Comparison of ENCODE assay signal across 22 cellular contexts in the genomic region with DNA sequence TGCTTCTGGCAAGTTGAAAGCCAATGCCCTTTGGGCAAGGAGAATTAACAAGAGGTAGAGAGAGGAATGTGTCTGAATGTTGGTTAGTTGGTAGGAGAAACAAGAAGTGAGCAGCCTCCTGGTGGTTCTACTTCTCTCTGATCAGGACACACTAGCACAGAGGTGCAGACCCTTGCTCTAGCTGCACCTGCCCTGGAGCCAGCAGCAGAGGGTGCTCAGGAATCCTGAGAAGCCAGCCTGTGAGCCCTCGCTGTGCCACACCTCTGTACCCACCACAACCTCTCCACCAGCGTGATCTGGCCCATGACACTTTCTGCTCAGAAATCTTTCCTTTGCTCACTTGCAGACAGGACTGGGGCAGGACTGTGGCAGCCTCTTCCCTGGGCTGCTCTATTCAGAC.
"Had no signal": no experiment of that assay in that cellular context is flagged by ENCODE, and none has a peak within 500 bp of the region (broad histone marks: within the 10 kb centered on the region; RNA-seq: fewer than 3 reads in every experiment).

No MANE protein-coding gene starts in this region.

- H3K36me3 Mint-ChIP-seq: activated naive CD4-positive, alpha-beta T cell treated with anti-CD3 and anti-CD28 coated beads, Interleukin-2, amount 10 ng/mL, durations not matched to agents 7 days and 5 days; brain; mesothelial cell of epicardium had no signal

- DNase-seq: activated CD4-positive, alpha-beta T cell treated with anti-CD3 and anti-CD28 coated beads, Interleukin-2, amount 10 ng/mL, durations not matched to agents 24 days and 14 days; activated CD8-positive, alpha-beta T cell treated with anti-CD3 and anti-CD28 coated beads for 36 hours; activated naive CD4-positive, alpha-beta T cell treated with anti-CD3 and anti-CD28 coated beads, Interleukin-2, amount 10 ng/mL, durations not matched to agents 7 days and 5 days; activated naive CD8-positive, alpha-beta T cell treated with anti-CD3 and anti-CD28 coated beads, Interleukin-2, amount 50 U/mL, for 24 hours; activated T-cell treated with anti-CD3 and anti-CD28 coated beads, Interleukin-2, amount 50 U/mL, for 24 hours; anterior cingulate cortex; central memory CD4-positive, alpha-beta T cell; foreskin melanocyte; glutamatergic neuron; nucleus accumbens; posterior cingulate gyrus; stimulated activated CD8-positive, alpha-beta memory T cell treated with anti-CD3 and anti-CD28 coated beads, Interleukin-4, amount 100 ng/mL, for 48 hours; stimulated activated naive CD4-positive, alpha-beta T cell; substantia nigra; uterus had no signal

- H3K27ac ChIP-seq: tibial nerve, uterus had no signal

- H3K9me3 ChIP-seq: tibial nerve, uterus had no signal

- H3K4me3 ChIP-seq: lung, tibial nerve, uterus had no signal

- H3K36me3 ChIP-seq: tibial nerve, uterus had no signal

- H3K4me1 ChIP-seq: tibial nerve, uterus had no signal

- ATAC-seq: activated CD8-positive, alpha-beta T cell treated with anti-CD3 and anti-CD28 coated beads for 36 hours; left lobe of liver had no signal

- H3K4me3 Mint-ChIP-seq: activated CD4-positive, alpha-beta T cell treated with anti-CD3 and anti-CD28 coated beads, Interleukin-2, amount 10 ng/mL, durations not matched to agents 24 days and 14 days; activated CD8-positive, alpha-beta T cell treated with anti-CD3 and anti-CD28 coated beads for 36 hours; activated naive CD4-positive, alpha-beta T cell treated with anti-CD3 and anti-CD28 coated beads, Interleukin-2, amount 10 ng/mL, durations not matched to agents 7 days and 5 days; activated naive CD8-positive, alpha-beta T cell treated with anti-CD3 and anti-CD28 coated beads, Interleukin-2, amount 50 U/mL, for 24 hours; activated T-cell treated with anti-CD3 and anti-CD28 coated beads, Interleukin-2, amount 50 U/mL, for 24 hours; brain; mesothelial cell of epicardium; nephron; T-helper 2 cell treated with Interferon-gamma antibody and Interleukin-4, amounts not matched to agents 5 μg/mL and 100 μg/mL, for 36 hours had no signal

- H3K4me1 Mint-ChIP-seq: activated CD4-positive, alpha-beta T cell treated with anti-CD3 and anti-CD28 coated beads, Interleukin-2, amount 10 ng/mL, durations not matched to agents 24 days and 14 days; activated naive CD4-positive, alpha-beta T cell treated with anti-CD3 and anti-CD28 coated beads, Interleukin-2, amount 10 ng/mL, durations not matched to agents 7 days and 5 days; activated naive CD8-positive, alpha-beta T cell treated with anti-CD3 and anti-CD28 coated beads, Interleukin-2, amount 50 U/mL, for 24 hours had no signal

- H3K27ac Mint-ChIP-seq: activated CD4-positive, alpha-beta T cell treated with anti-CD3 and anti-CD28 coated beads, Interleukin-2, amount 10 ng/mL, durations not matched to agents 24 days and 14 days; activated CD8-positive, alpha-beta T cell treated with anti-CD3 and anti-CD28 coated beads for 36 hours; activated naive CD4-positive, alpha-beta T cell treated with anti-CD3 and anti-CD28 coated beads, Interleukin-2, amount 10 ng/mL, durations not matched to agents 7 days and 5 days; activated naive CD8-positive, alpha-beta T cell treated with anti-CD3 and anti-CD28 coated beads, Interleukin-2, amount 50 U/mL, for 24 hours; activated T-cell treated with anti-CD3 and anti-CD28 coated beads, Interleukin-2, amount 50 U/mL, for 24 hours; mesothelial cell of epicardium; T-helper 2 cell treated with Interferon-gamma antibody and Interleukin-4, amounts not matched to agents 5 μg/mL and 100 μg/mL, for 36 hours had no signal

- H3K27me3 ChIP-seq: tibial nerve, uterus had no signal

- H3K27me3 Mint-ChIP-seq: activated CD8-positive, alpha-beta T cell treated with anti-CD3 and anti-CD28 coated beads for 36 hours; activated naive CD8-positive, alpha-beta T cell treated with anti-CD3 and anti-CD28 coated beads, Interleukin-2, amount 50 U/mL, for 24 hours; activated T-cell treated with anti-CD3 and anti-CD28 coated beads, Interleukin-2, amount 50 U/mL, for 24 hours had no signal

- H3K9me3 Mint-ChIP-seq: activated CD4-positive, alpha-beta T cell treated with anti-CD3 and anti-CD28 coated beads, Interleukin-2, amount 10 ng/mL, durations not matched to agents 24 days and 14 days; activated CD8-positive, alpha-beta T cell treated with anti-CD3 and anti-CD28 coated beads for 36 hours; activated naive CD4-positive, alpha-beta T cell treated with anti-CD3 and anti-CD28 coated beads, Interleukin-2, amount 10 ng/mL, durations not matched to agents 7 days and 5 days; activated naive CD8-positive, alpha-beta T cell treated with anti-CD3 and anti-CD28 coated beads, Interleukin-2, amount 50 U/mL, for 24 hours; activated T-cell treated with anti-CD3 and anti-CD28 coated beads, Interleukin-2, amount 50 U/mL, for 24 hours; mesothelial cell of epicardium; nephron; T-helper 2 cell treated with Interferon-gamma antibody and Interleukin-4, amounts not matched to agents 5 μg/mL and 100 μg/mL, for 36 hours had no signal
